ENCODE assay signal across 1 cellular context in genomic region chr5:84286662-84287061, GRCh38.
TF ChIP-seq lines count a peak whose summit lies in the region.

No MANE protein-coding gene starts in this region.

TF ChIP-seq in GM23338, 12 proteins besides CTCF, POLR2A, EP300 and RAD21 (continued from another document):
- no peak for TF ChIP-seq REST (IDR thresholded peaks at IDR 0.05; ENCODE audit: unreplicated experiment)
- TF ChIP-seq ETS1 (IDR thresholded peaks at IDR 0.05): no peak
- no peak for TF ChIP-seq NANOG (IDR thresholded peaks at IDR 0.05; ENCODE audit: borderline replicate concordance)
- TF ChIP-seq EZH2 (IDR thresholded peaks at IDR 0.05; ENCODE audit: low read depth, unreplicated experiment): no peak
- no peak for TF ChIP-seq POLR2AphosphoS5 (IDR thresholded peaks at IDR 0.05; ENCODE audit: low read depth)
- TF ChIP-seq EZH2phosphoT487 (IDR thresholded peaks at IDR 0.05; ENCODE audit: unreplicated experiment): no peak
- TF ChIP-seq CREB1 (CRISPR knock-in tag; IDR thresholded peaks at IDR 0.05; ENCODE audit: low read depth): no peak
